ENCODE assay signal across 2 cellular contexts in the genomic region with DNA sequence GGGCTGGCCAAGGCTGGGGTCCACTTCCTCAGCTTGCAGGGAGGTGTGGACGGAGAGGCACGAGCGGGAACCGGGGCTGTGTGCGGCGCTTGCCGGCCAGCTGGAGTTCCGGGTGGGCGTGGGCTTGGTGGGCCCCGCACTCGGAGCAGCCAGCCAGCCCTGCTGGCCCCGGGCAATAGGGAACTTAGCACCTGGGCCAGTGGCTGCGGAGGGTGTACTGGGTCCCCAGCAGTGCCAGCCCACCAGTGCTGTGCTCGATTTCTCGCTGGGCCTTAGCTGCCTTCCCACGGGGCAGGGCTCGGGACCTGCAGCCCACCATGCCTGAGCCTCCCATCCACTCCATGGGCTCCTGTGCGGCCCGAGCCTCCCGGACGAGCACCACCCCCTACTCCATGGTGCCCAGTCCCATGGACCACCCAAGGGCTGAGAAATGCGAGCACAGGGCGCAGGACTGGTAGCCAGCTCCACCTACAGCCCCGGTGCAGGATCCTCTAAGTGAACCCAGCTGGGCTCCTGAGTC. TPM values are rescaled to one million over a fixed set of nuclear protein-coding genes. Genes with fewer than 3 reads are reported as not detected.
"Had no signal": no experiment of that assay in that cellular context is flagged by ENCODE, and none has a peak within 500 bp of the region (broad histone marks: within the 10 kb centered on the region; RNA-seq: fewer than 3 reads in every experiment).

No MANE protein-coding gene starts in this region.

RNA-seq across cellular contexts. Expression of gene ZNF311, which starts 47.3 kb away (rescaled TPM):
- total RNA-seq: ascending aorta, body of pancreas had no signal
